Comparison of ENCODE assay signal across 8 cellular contexts in genomic region chr9:120869360-120869687, GRCh38. TPM values are rescaled to one million over a fixed set of nuclear protein-coding genes. Genes with fewer than 3 reads are reported as not detected.
DNase-seq lines count a peak whose midpoint lies in the region; TF ChIP-seq lines count a peak whose summit lies in the region.

No MANE protein-coding gene starts in this region.

- H3K27ac ChIP-seq in liver (ENCODE audit: low read depth in 1 of 2, low read length in 2 of 2) (peak overlapping the region; percentile 60 to 71), temporal lobe (ENCODE audit: low read depth, low read length) (peak overlapping the region; percentile 84)

- WGBS in liver: 35% methylated on average over 10 of the region's 10 CpGs

- H3K4me3 ChIP-seq in astrocyte of the spinal cord (ENCODE audit: low read depth, low read length) (peak overlapping the region; percentile 37), liver (ENCODE audit: low read depth in 1 of 3, low read length in 3 of 3) (peak overlapping the region; percentile 73 to 82 (median 80))

- POLR2A ChIA-PET in activated CD4-positive, alpha-beta T cell treated with anti-CD3 and anti-CD28 coated beads, Interleukin-2, amount 10 ng/mL, durations not matched to agents 7 days and 5 days (lab: Charles Lee): no interaction called here

- peak overlapping the region; percentile 92 for H3K27ac Mint-ChIP-seq in activated CD4-positive, alpha-beta T cell treated with anti-CD3 and anti-CD28 coated beads, Interleukin-2, amount 10 ng/mL, durations not matched to agents 7 days and 5 days
- H3K27ac Mint-ChIP-seq in Calu3 (ENCODE audit: unreplicated experiment): no peak overlapping the region

- CTCF ChIA-PET in activated CD4-positive, alpha-beta T cell treated with anti-CD3 and anti-CD28 coated beads, Interleukin-2, amount 10 ng/mL, durations not matched to agents 7 days and 5 days (lab: Charles Lee): interaction anchor here (0.6 to 1.9 kb wide), 12 partner anchors 10 to 865 kb away, joined by 3 to 7 read pairs (median 4); no protein-coding TSS in a partner anchor
- CTCF ChIA-PET in Calu3 (lab: Charles Lee): no interaction called here

- no peaks in the 10 kb centered on the region for H3K9me3 Mint-ChIP-seq in activated CD4-positive, alpha-beta T cell treated with anti-CD3 and anti-CD28 coated beads, Interleukin-2, amount 10 ng/mL, durations not matched to agents 7 days and 5 days
- no peaks in the 10 kb centered on the region for H3K9me3 Mint-ChIP-seq in Calu3 (ENCODE audit: low read depth, unreplicated experiment)

- TF ChIP-seq CTCF in astrocyte of the spinal cord (IDR thresholded peaks at IDR 0.05; ENCODE audit: low read depth, low read length) (no peak), liver (IDR thresholded peaks at IDR 0.05; ENCODE audit: low read depth, low read length, missing input control) (no peak), Calu3 (IDR thresholded peaks at IDR 0.05; ENCODE audit: unreplicated experiment) (no peak)

- peak overlapping the region; percentile 77 for H3K4me3 Mint-ChIP-seq in activated CD4-positive, alpha-beta T cell treated with anti-CD3 and anti-CD28 coated beads, Interleukin-2, amount 10 ng/mL, durations not matched to agents 7 days and 5 days
- H3K4me3 Mint-ChIP-seq in Calu3 (ENCODE audit: low read depth, unreplicated experiment): no peak overlapping the region

- no peak for TF ChIP-seq RAD21 in liver (IDR thresholded peaks at IDR 0.05)

- no peak for DNase-seq in activated CD4-positive, alpha-beta T cell treated with anti-CD3 and anti-CD28 coated beads, Interleukin-2, amount 10 ng/mL, durations not matched to agents 7 days and 5 days
- DNase-seq in activated CD4-positive, alpha-beta T cell treated with anti-CD3 and anti-CD28 coated beads for 48 hours: no peak
- DNase-seq in astrocyte of the spinal cord (ENCODE audit: low read depth, low spot score) (no peak), posterior vena cava (ENCODE audit: low spot score) (no peak), NCI-H1105 treated with DMSO at 0.1 percent for 48 hours (lab: John Stamatoyannopoulos, UW) (no peak), Calu3 (no peak)

- H3K9ac ChIP-seq in liver (ENCODE audit: low read depth in 1 of 2, low read length in 2 of 2): peak overlapping the region in 1 of 2 donors; percentile 50

- peaks cover 79% of the 10 kb centered on the region for H3K36me3 Mint-ChIP-seq in activated CD4-positive, alpha-beta T cell treated with anti-CD3 and anti-CD28 coated beads, Interleukin-2, amount 10 ng/mL, durations not matched to agents 7 days and 5 days (ENCODE audit: low read depth)
- peaks cover 19% of the 10 kb centered on the region for H3K36me3 Mint-ChIP-seq in Calu3 (ENCODE audit: insufficient read depth, unreplicated experiment)

- intact Hi-C loops in posterior vena cava (cut with DNase I) (no loop called here), Calu3 (cut with micrococcal nuclease; ENCODE audit: unreplicated experiment) (no loop called here)

- no peaks in the 10 kb centered on the region for H3K27me3 ChIP-seq in liver (ENCODE audit: control insufficient read depth in 4 of 4, insufficient read depth in 4 of 4, low read length in 3 of 4)

- no peaks in the 10 kb centered on the region for H3K36me3 ChIP-seq in liver (ENCODE audit: control insufficient read depth in 4 of 4, insufficient read depth in 3 of 4, low read depth in 1 of 4, low read length in 3 of 4)

- peaks cover 0 to 16% (median 7%) of the 10 kb centered on the region in 4 donors for H3K4me1 ChIP-seq in liver (ENCODE audit: control insufficient read depth in 4 of 4, insufficient read depth in 4 of 4, low read length in 3 of 4)

- in situ Hi-C loops in astrocyte of the spinal cord (cut with HindIII; ENCODE audit: low sequenced_read_pairs): no loop called here

- H3K27me3 Mint-ChIP-seq in activated CD4-positive, alpha-beta T cell treated with anti-CD3 and anti-CD28 coated beads, Interleukin-2, amount 10 ng/mL, durations not matched to agents 7 days and 5 days: no peaks in the 10 kb centered on the region
- H3K27me3 Mint-ChIP-seq in Calu3 (ENCODE audit: unreplicated experiment): no peaks in the 10 kb centered on the region

- no TSS peak for BruUV-seq in Calu3 (replicated peaks; lab: Mats Ljungman, UMichigan)

- peaks cover 62% of the 10 kb centered on the region for H3K4me1 Mint-ChIP-seq in activated CD4-positive, alpha-beta T cell treated with anti-CD3 and anti-CD28 coated beads, Interleukin-2, amount 10 ng/mL, durations not matched to agents 7 days and 5 days
- peaks cover 15% of the 10 kb centered on the region for H3K4me1 Mint-ChIP-seq in Calu3 (ENCODE audit: low read depth, unreplicated experiment)

- H3K9me3 ChIP-seq in liver (ENCODE audit: control insufficient read depth in 4 of 4, low read length in 3 of 4): no peaks in the 10 kb centered on the region

TF ChIP-seq in liver, 16 proteins besides CTCF, POLR2A, EP300 and RAD21:
- TF ChIP-seq, protein P1, sequence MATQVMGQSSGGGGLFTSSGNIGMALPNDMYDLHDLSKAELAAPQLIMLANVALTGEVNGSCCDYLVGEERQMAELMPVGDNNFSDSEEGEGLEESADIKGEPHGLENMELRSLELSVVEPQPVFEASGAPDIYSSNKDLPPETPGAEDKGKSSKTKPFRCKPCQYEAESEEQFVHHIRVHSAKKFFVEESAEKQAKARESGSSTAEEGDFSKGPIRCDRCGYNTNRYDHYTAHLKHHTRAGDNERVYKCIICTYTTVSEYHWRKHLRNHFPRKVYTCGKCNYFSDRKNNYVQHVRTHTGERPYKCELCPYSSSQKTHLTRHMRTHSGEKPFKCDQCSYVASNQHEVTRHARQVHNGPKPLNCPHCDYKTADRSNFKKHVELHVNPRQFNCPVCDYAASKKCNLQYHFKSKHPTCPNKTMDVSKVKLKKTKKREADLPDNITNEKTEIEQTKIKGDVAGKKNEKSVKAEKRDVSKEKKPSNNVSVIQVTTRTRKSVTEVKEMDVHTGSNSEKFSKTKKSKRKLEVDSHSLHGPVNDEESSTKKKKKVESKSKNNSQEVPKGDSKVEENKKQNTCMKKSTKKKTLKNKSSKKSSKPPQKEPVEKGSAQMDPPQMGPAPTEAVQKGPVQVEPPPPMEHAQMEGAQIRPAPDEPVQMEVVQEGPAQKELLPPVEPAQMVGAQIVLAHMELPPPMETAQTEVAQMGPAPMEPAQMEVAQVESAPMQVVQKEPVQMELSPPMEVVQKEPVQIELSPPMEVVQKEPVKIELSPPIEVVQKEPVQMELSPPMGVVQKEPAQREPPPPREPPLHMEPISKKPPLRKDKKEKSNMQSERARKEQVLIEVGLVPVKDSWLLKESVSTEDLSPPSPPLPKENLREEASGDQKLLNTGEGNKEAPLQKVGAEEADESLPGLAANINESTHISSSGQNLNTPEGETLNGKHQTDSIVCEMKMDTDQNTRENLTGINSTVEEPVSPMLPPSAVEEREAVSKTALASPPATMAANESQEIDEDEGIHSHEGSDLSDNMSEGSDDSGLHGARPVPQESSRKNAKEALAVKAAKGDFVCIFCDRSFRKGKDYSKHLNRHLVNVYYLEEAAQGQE (IDR thresholded peaks at IDR 0.05): no peak
- no peak for TF ChIP-seq RXRA (IDR thresholded peaks at IDR 0.05)

RNA-seq across cellular contexts. Expression of gene PHF19, which starts 7.7 kb away (rescaled TPM):
- total RNA-seq in activated CD4-positive, alpha-beta T cell treated with anti-CD3 and anti-CD28 coated beads, Interleukin-2, amount 10 ng/mL, durations not matched to agents 7 days and 5 days: 100 to 1,000 TPM; 331 to 351 TPM
- total RNA-seq in liver (10 to 100 TPM in 1 of 2 donors, 1 to 10 TPM in 1; 2.8 to 16.0 TPM), temporal lobe (3.9 TPM), posterior vena cava (10 to 100 TPM; 30.8 to 40.2 TPM), Calu3 (2022) (37.2 and 44.5 TPM in 2 replicates)
- 1 to 10 TPM; 1.9 to 4.3 TPM for polyA plus RNA-seq in liver

RNA-seq across cellular contexts. Expression of gene PSMD5, which starts 26.6 kb away (rescaled TPM):
- 10 to 100 TPM; 35.3 to 50.9 TPM for total RNA-seq in activated CD4-positive, alpha-beta T cell treated with anti-CD3 and anti-CD28 coated beads, Interleukin-2, amount 10 ng/mL, durations not matched to agents 7 days and 5 days
- total RNA-seq in liver (10 to 100 TPM; 19.1 TPM), temporal lobe (22.9 TPM), posterior vena cava (10 to 100 TPM; 31.3 to 37.5 TPM), Calu3 (2022) (34.0 and 34.2 TPM in 2 replicates)
- polyA plus RNA-seq in liver: 10 to 100 TPM; 10.9 to 12.9 TPM

RNA-seq across cellular contexts. Expression of gene TRAF1, which starts 57.3 kb away (rescaled TPM):
- 10 to 100 TPM; 61.9 to 64.3 TPM for total RNA-seq in activated CD4-positive, alpha-beta T cell treated with anti-CD3 and anti-CD28 coated beads, Interleukin-2, amount 10 ng/mL, durations not matched to agents 7 days and 5 days
- total RNA-seq in liver (1 to 10 TPM in 1 of 2 donors, under 1 TPM in 1; 0.42 to 2.6 TPM), temporal lobe (2.0 TPM), posterior vena cava (10 to 100 TPM; 10.2 to 14.6 TPM), Calu3 (2022) (1.5 and 1.6 TPM in 2 replicates)
- 1 to 10 TPM in 1 of 2 donors, under 1 TPM in 1; 0.38 to 1.0 TPM for polyA plus RNA-seq in liver

Comparison
In these comparisons a context has a peak if more than half of its experiments do, and no peak if none do; other contexts are left out.
1. RNA of gene TRAF1, which starts 57.3 kb away (total RNA-seq): 61.9 to 64.3 TPM in activated CD4-positive, alpha-beta T cell treated with anti-CD3 and anti-CD28 coated beads, Interleukin-2, amount 10 ng/mL, durations not matched to agents 7 days and 5 days; 10.2 to 14.6 TPM in posterior vena cava, 0.42 to 2.6 TPM in liver, 2.0 TPM in temporal lobe (single experiment) and 1.5 to 1.6 TPM in Calu3; every median in the first group is over 4 times any median in the second.